Comparison of ENCODE assay signal across 8 cellular contexts in genomic region chr19:1103691-1104451, GRCh38. TPM values are rescaled to one million over a fixed set of nuclear protein-coding genes. Genes with fewer than 3 reads are reported as not detected.
A peak's percentile ranks its signal among the peaks of the same experiment; 100 is the strongest.
DNase-seq lines count a peak whose midpoint lies in the region; ATAC-seq and TF ChIP-seq lines count a peak whose summit lies in the region.

Gene GPX4, plus strand, starts transcription at chr19:1103994. Its CDS starts 50 bp downstream, at chr19:1104044.

- H3K27me3 Mint-ChIP-seq in T-helper 1 cell treated with Interleukin-12 subunit alpha and Interleukin-12 subunit beta and Interleukin-4 antibody, amounts not matched to agents 30 μg/mL and 1 μg/mL, for 36 hours (ENCODE audit: low read depth), result no peaks in the 10 kb centered on the region
- H3K27me3 Mint-ChIP-seq in progenitor cell of endocrine pancreas, result no peaks in the 10 kb centered on the region

- H3K4me3 Mint-ChIP-seq in T-helper 1 cell treated with Interleukin-12 subunit alpha and Interleukin-12 subunit beta and Interleukin-4 antibody, amounts not matched to agents 30 μg/mL and 1 μg/mL, for 36 hours, result peak within 1 kb of the TSS; percentile 67
- peak within 1 kb of the TSS; percentile 76 for H3K4me3 Mint-ChIP-seq in progenitor cell of endocrine pancreas (ENCODE audit: low read depth)

- no peak for TF ChIP-seq CTCF in GM13976 (IDR thresholded peaks at IDR 0.05; ENCODE audit: borderline replicate concordance, control extremely low read depth, extremely low read depth, insufficient read depth, missing control alignments)
- TF ChIP-seq CTCF in progenitor cell of endocrine pancreas (IDR thresholded peaks at IDR 0.05; ENCODE audit: unreplicated experiment), result no peak

- H3K4me1 Mint-ChIP-seq in T-helper 1 cell treated with Interleukin-12 subunit alpha and Interleukin-12 subunit beta and Interleukin-4 antibody, amounts not matched to agents 30 μg/mL and 1 μg/mL, for 36 hours (ENCODE audit: low read depth), result peaks cover 28% of the 10 kb centered on the region
- H3K4me1 Mint-ChIP-seq in progenitor cell of endocrine pancreas (ENCODE audit: low read depth), result peaks cover 17% of the 10 kb centered on the region

- ATAC-seq in HG02870 (IDR thresholded peaks at IDR 0.05; ENCODE audit: unreplicated experiment) (peak; percentile 81), left cardiac atrium (peak; percentile 85 to 86)

- peaks cover 14% of the 10 kb centered on the region for H3K36me3 Mint-ChIP-seq in T-helper 1 cell treated with Interleukin-12 subunit alpha and Interleukin-12 subunit beta and Interleukin-4 antibody, amounts not matched to agents 30 μg/mL and 1 μg/mL, for 36 hours (ENCODE audit: low read depth)
- H3K36me3 Mint-ChIP-seq in progenitor cell of endocrine pancreas (ENCODE audit: insufficient read depth), result no peaks in the 10 kb centered on the region

- in situ Hi-C loops in GM13976 (cut with MboI; ENCODE audit: low sequenced_read_pairs, unreplicated experiment), result no loop called here

- DNase-seq in GM13976 (ENCODE audit: low spot score) (peak; percentile 99), NCI-H1694 (lab: John Stamatoyannopoulos, UW) (peak; percentile 96), amniotic stem cell (lab: John Stamatoyannopoulos, UW) (peak; percentile 100), left cardiac atrium (peak; percentile 100), progenitor cell of endocrine pancreas (ENCODE audit: low spot score, unreplicated experiment) (peak; percentile 95), ureter (ENCODE audit: low spot score) (peak; percentile 99)

- H3K27ac Mint-ChIP-seq in T-helper 1 cell treated with Interleukin-12 subunit alpha and Interleukin-12 subunit beta and Interleukin-4 antibody, amounts not matched to agents 30 μg/mL and 1 μg/mL, for 36 hours, result peak within 1 kb of the TSS; percentile 59
- H3K27ac Mint-ChIP-seq in progenitor cell of endocrine pancreas, result peak within 1 kb of the TSS; percentile 94

- intact Hi-C loops in left cardiac atrium (cut with DNase I), result loop anchor here in 1 of 2 donors (5.0 kb wide), 1 partner anchor 77 kb away; the partner anchor contains the start of gene CNN2

- peaks cover 6% of the 10 kb centered on the region for H3K9me3 Mint-ChIP-seq in T-helper 1 cell treated with Interleukin-12 subunit alpha and Interleukin-12 subunit beta and Interleukin-4 antibody, amounts not matched to agents 30 μg/mL and 1 μg/mL, for 36 hours
- no peaks in the 10 kb centered on the region for H3K9me3 Mint-ChIP-seq in progenitor cell of endocrine pancreas (ENCODE audit: low read depth)

RNA-seq across cellular contexts. Expression of gene GPX4, which starts in this region (rescaled TPM):
- total RNA-seq in left cardiac atrium, result 100 to 1,000 TPM; 378 to 432 TPM
- 231 and 236 TPM in 2 replicates for total RNA-seq in progenitor cell of endocrine pancreas
- total RNA-seq in ureter, result 213 TPM

Comparison
In these comparisons a context has a peak if more than half of its experiments do, and no peak if none do; other contexts are left out.
1. Peak in every context shown above with its lines: DNase-seq and ATAC-seq.